In the genomic region with DNA sequence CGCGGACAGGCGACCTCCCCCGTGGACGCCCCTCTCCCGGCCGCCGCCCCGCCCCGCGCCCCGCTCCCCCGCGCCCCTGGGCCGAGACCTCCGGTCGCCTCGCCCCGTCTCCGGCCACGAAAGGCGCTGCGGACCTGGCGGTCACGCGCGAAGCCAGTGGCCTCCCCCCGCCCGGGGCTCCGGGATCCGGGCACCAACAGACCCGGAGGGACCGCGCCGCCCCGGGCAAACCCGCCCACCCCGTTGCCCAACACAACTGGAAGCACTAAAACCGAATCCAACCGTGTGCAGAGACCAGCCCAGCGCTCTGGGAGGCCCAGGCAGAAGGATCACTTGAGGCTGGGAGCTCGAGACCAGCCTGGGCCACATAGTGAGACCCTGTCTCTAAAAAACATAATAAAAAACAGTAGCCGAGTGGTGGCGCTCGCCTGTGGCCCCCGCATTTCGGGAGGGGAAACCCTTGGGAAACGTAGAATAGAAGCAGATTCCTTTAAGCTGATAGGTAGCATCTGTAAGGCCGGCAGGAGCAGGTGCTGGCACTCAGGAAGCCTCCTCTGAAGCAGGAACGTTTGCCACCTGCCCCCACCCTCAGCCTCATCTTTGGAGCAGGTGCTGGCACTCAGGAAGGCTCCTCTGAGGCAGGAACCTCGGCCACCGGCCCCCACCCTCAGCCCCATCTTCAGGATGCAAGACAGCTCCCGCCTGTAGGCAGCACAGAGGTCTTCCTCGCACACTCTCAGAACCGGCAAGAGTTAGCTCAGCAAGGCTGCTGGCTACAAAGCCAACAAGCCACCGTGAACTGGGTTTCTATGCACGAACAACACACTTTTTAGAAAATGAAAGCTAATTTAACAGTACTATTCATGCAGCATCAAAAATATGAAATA, we compare ENCODE assay signal across 1 cellular context.
TF ChIP-seq lines count a peak whose summit lies in the region.

No MANE protein-coding gene starts in this region.

TF ChIP-seq in H1, 55 proteins besides CTCF, POLR2A, EP300 and RAD21:
- TF ChIP-seq RBBP5 (IDR thresholded peaks at IDR 0.05; ENCODE audit: borderline replicate concordance, low read depth, low read length) = no peak
- TF ChIP-seq KDM1A (IDR thresholded peaks at IDR 0.05; ENCODE audit: borderline replicate concordance, low read length) = peak; percentile 70; the same call in 1 of the 2 replicates
- TF ChIP-seq HDAC6 (IDR thresholded peaks at IDR 0.05; ENCODE audit: low read depth, low read length) = no peak
